Comparison of ENCODE assay signal across 9 cellular contexts in genomic region chr5:164253764-164254163, GRCh38.
"Had no signal": no experiment of that assay in that cellular context is flagged by ENCODE, and none has a peak within 500 bp of the region (broad histone marks: within the 10 kb centered on the region; RNA-seq: fewer than 3 reads in every experiment).

No MANE protein-coding gene starts in this region.

- DNase-seq: GM23248, GOT3, H7, HFFc6, KG1 had no signal

- H3K9ac ChIP-seq: GM23248 had no signal

- H3K4me3 ChIP-seq: GM23248, HAP-1 had no signal

- H3K36me3 ChIP-seq: HAP-1 had no signal

- H2AFZ ChIP-seq: GM23248 had no signal

- H3K27ac ChIP-seq: GM23248, HL-60 had no signal

- H3K4me1 ChIP-seq: HAP-1 had no signal

- ATAC-seq: HCT116, HepG2 had no signal

- H3K9me3 ChIP-seq: HAP-1 had no signal
